1 cellular context compared by ENCODE assay signal in the genomic region with DNA sequence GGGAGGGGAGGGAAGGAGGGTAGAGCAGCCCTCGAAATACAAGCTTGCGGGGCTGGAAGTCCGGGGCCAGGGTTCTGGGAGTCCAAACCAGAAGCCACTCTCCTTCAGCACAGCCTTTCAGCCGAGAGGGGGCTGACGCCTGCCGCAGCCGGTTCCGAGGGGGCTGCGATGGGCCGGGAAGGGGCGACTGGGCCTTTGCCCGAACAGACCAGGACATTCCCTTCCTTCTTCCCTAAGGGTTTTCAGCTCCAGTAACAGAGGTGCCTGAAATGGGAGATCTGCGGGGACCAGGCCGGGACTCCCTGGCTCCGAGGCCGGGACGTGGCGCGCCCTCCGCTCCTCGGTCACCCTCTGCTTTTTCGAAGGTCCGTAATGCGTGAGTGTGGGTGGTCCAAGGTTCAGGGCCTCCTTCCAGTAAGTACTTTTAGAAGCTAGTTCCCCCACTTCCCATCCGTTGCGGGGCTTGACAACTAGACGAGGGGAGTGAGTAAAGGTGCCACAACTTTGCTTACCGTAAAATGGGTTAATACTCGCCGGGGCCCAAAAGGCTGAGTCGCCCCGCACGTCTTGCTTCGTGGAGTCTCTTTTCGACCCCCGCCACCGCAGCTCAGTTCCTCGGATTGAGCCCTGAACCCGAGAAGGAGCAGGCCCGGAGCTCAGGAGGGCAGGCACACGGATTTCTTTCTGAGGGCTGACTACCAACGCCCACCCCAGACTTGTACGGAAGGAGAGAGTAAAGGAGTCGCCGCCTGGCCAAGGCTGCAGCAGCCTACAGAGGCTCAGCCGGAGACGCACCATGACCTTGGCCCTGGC.
TF ChIP-seq lines count a peak whose summit lies in the region.

No MANE protein-coding gene starts in this region.

TF ChIP-seq in HepG2, 621 proteins besides CTCF, POLR2A, EP300 and RAD21:
- TF ChIP-seq, protein P1, sequence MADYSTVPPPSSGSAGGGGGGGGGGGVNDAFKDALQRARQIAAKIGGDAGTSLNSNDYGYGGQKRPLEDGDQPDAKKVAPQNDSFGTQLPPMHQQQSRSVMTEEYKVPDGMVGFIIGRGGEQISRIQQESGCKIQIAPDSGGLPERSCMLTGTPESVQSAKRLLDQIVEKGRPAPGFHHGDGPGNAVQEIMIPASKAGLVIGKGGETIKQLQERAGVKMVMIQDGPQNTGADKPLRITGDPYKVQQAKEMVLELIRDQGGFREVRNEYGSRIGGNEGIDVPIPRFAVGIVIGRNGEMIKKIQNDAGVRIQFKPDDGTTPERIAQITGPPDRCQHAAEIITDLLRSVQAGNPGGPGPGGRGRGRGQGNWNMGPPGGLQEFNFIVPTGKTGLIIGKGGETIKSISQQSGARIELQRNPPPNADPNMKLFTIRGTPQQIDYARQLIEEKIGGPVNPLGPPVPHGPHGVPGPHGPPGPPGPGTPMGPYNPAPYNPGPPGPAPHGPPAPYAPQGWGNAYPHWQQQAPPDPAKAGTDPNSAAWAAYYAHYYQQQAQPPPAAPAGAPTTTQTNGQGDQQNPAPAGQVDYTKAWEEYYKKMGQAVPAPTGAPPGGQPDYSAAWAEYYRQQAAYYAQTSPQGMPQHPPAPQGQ (CRISPR knock-in tag; IDR thresholded peaks at IDR 0.05; ENCODE audit: borderline replicate concordance), result no peak
- TF ChIP-seq ZNF343 (CRISPR knock-in tag; IDR thresholded peaks at IDR 0.05) (no peak), ZNF235 (CRISPR knock-in tag; IDR thresholded peaks at IDR 0.05; ENCODE audit: borderline replicate concordance) (0 out of 2 replicates have a peak, but pooled peaks have one; percentile 37), MEIS2 (CRISPR knock-in tag; IDR thresholded peaks at IDR 0.05) (no peak), MEIS1 (CRISPR knock-in tag; IDR thresholded peaks at IDR 0.05; ENCODE audit: borderline replicate concordance) (0 out of 2 replicates have a peak, but pooled peaks have one; percentile 33), CENPX (CRISPR knock-in tag; IDR thresholded peaks at IDR 0.05) (no peak), ARNT2 (CRISPR knock-in tag; IDR thresholded peaks at IDR 0.05; ENCODE audit: low read depth) (0 out of 2 replicates have a peak, but pooled peaks have one; percentile 53), ZNF629 (CRISPR knock-in tag; conservative IDR thresholded peaks at IDR 0.05) (peak; percentile 79), RAD51 (IDR thresholded peaks at IDR 0.05; ENCODE audit: borderline replicate concordance) (no peak), ZC3H4 (CRISPR knock-in tag; IDR thresholded peaks at IDR 0.05; ENCODE audit: borderline replicate concordance) (no peak), MYNN (CRISPR knock-in tag; IDR thresholded peaks at IDR 0.05; ENCODE audit: low read depth) (no peak), ZNF570 (CRISPR knock-in tag; IDR thresholded peaks at IDR 0.05; ENCODE audit: borderline replicate concordance) (no peak)
- TF ChIP-seq, protein P2, sequence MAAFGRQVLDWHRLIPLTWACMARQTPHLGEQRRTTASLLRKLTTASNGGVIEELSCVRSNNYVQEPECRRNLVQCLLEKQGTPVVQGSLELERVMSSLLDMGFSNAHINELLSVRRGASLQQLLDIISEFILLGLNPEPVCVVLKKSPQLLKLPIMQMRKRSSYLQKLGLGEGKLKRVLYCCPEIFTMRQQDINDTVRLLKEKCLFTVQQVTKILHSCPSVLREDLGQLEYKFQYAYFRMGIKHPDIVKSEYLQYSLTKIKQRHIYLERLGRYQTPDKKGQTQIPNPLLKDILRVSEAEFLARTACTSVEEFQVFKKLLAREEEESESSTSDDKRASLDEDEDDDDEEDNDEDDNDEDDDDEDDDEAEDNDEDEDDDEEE (CRISPR knock-in tag; IDR thresholded peaks at IDR 0.05), result peak; percentile 10; the same call in 1 of the 2 replicates
- TF ChIP-seq, protein P3, sequence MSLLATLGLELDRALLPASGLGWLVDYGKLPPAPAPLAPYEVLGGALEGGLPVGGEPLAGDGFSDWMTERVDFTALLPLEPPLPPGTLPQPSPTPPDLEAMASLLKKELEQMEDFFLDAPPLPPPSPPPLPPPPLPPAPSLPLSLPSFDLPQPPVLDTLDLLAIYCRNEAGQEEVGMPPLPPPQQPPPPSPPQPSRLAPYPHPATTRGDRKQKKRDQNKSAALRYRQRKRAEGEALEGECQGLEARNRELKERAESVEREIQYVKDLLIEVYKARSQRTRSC (CRISPR knock-in tag; IDR thresholded peaks at IDR 0.05; ENCODE audit: low read depth), result no peak
- TF ChIP-seq, protein P4, sequence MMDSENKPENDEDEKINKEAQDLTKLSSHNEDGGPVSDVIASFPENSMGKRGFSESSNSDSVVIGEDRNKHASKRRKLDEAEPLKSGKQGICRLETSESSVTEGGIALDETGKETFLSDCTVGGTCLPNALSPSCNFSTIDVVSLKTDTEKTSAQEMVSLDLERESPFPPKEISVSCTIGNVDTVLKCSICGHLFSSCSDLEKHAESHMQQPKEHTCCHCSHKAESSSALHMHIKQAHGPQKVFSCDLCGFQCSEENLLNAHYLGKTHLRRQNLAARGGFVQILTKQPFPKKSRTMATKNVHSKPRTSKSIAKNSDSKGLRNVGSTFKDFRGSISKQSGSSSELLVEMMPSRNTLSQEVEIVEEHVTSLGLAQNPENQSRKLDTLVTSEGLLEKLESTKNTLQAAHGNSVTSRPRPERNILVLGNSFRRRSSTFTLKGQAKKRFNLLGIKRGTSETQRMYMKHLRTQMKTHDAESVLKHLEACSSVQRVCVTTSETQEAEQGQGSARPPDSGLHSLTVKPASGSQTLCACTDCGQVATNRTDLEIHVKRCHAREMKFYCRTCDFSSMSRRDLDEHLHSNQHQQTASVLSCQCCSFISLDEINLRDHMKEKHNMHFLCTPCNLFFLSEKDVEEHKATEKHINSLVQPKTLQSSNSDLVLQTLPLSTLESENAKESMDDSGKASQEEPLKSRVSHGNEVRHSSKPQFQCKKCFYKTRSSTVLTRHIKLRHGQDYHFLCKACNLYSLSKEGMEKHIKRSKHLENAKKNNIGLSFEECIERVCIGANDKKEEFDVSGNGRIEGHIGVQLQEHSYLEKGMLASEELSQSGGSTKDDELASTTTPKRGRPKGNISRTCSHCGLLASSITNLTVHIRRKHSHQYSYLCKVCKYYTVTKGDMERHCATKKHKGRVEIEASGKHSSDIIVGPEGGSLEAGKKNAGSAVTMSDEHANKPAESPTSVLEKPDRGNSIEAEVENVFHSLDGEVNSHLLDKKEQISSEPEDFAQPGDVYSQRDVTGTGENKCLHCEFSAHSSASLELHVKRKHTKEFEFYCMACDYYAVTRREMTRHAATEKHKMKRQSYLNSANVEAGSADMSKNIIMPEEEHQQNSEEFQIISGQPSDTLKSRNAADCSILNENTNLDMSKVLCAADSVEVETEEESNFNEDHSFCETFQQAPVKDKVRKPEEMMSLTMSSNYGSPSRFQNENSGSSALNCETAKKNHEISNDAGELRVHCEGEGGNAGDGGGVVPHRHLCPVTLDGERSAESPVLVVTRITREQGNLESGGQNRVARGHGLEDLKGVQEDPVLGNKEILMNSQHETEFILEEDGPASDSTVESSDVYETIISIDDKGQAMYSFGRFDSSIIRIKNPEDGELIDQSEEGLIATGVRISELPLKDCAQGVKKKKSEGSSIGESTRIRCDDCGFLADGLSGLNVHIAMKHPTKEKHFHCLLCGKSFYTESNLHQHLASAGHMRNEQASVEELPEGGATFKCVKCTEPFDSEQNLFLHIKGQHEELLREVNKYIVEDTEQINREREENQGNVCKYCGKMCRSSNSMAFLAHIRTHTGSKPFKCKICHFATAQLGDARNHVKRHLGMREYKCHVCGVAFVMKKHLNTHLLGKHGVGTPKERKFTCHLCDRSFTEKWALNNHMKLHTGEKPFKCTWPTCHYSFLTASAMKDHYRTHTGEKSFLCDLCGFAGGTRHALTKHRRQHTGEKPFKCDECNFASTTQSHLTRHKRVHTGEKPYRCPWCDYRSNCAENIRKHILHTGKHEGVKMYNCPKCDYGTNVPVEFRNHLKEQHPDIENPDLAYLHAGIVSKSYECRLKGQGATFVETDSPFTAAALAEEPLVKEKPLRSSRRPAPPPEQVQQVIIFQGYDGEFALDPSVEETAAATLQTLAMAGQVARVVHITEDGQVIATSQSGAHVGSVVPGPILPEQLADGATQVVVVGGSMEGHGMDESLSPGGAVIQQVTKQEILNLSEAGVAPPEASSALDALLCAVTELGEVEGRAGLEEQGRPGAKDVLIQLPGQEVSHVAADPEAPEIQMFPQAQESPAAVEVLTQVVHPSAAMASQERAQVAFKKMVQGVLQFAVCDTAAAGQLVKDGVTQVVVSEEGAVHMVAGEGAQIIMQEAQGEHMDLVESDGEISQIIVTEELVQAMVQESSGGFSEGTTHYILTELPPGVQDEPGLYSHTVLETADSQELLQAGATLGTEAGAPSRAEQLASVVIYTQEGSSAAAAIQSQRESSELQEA (CRISPR knock-in tag; IDR thresholded peaks at IDR 0.05; ENCODE audit: not compliant biosample characterization), result no peak
- TF ChIP-seq, protein P5, sequence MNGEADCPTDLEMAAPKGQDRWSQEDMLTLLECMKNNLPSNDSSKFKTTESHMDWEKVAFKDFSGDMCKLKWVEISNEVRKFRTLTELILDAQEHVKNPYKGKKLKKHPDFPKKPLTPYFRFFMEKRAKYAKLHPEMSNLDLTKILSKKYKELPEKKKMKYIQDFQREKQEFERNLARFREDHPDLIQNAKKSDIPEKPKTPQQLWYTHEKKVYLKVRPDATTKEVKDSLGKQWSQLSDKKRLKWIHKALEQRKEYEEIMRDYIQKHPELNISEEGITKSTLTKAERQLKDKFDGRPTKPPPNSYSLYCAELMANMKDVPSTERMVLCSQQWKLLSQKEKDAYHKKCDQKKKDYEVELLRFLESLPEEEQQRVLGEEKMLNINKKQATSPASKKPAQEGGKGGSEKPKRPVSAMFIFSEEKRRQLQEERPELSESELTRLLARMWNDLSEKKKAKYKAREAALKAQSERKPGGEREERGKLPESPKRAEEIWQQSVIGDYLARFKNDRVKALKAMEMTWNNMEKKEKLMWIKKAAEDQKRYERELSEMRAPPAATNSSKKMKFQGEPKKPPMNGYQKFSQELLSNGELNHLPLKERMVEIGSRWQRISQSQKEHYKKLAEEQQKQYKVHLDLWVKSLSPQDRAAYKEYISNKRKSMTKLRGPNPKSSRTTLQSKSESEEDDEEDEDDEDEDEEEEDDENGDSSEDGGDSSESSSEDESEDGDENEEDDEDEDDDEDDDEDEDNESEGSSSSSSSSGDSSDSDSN (CRISPR knock-in tag; IDR thresholded peaks at IDR 0.05), result 0 out of 2 replicates have a peak, but pooled peaks have one; percentile 38
- TF ChIP-seq, protein P6, sequence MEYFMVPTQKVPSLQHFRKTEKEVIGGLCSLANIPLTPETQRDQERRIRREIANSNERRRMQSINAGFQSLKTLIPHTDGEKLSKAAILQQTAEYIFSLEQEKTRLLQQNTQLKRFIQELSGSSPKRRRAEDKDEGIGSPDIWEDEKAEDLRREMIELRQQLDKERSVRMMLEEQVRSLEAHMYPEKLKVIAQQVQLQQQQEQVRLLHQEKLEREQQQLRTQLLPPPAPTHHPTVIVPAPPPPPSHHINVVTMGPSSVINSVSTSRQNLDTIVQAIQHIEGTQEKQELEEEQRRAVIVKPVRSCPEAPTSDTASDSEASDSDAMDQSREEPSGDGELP (IDR thresholded peaks at IDR 0.05; ENCODE audit: borderline replicate concordance, low read depth), result no peak
